In genomic region chr10:118977864-118978263, GRCh38 we compare ENCODE assay signal across 24 cellular contexts.
"Had no signal": no experiment of that assay in that cellular context is flagged by ENCODE, and none has a peak within 500 bp of the region (broad histone marks: within the 10 kb centered on the region; RNA-seq: fewer than 3 reads in every experiment).

No MANE protein-coding gene starts in this region.

- H3K27ac ChIP-seq: epithelial cell of prostate, gastroesophageal sphincter, heart left ventricle, hepatocyte, parathyroid adenoma, sigmoid colon, testis, tibial artery, upper lobe of left lung had no signal

- ATAC-seq: esophagus mucosa; gastroesophageal sphincter; left lobe of liver; natural killer cell treated with Interleukin-12 subunit alpha and Interleukin-12 subunit beta and Interleukin-15 and Interleukin-18, amount 100 ng/mL, for 72 hours; stimulated activated memory B cell treated with anti-CD40 and anti-IgM and Interleukin-4, amounts not matched to agents 10 μg/mL and 1 μg/mL and 100 μg/mL, for 72 hours; stimulated activated naive CD8-positive, alpha-beta T cell treated with anti-CD3 and anti-CD28 coated beads, Interleukin-15, Interleukin-2, amounts not matched to agents 100 U/mL and 50 U/mL, for 24 hours had no signal

- H3K27me3 ChIP-seq: gastroesophageal sphincter, heart left ventricle, hepatocyte, sigmoid colon, testis, upper lobe of left lung had no signal

- H3K4me1 ChIP-seq: gastroesophageal sphincter, heart left ventricle, parathyroid adenoma, sigmoid colon, testis, tibial artery, upper lobe of left lung had no signal

- H3K27ac Mint-ChIP-seq: memory B cell; natural killer cell treated with Interleukin-12 subunit alpha and Interleukin-12 subunit beta and Interleukin-15 and Interleukin-18, amount 100 ng/mL, for 72 hours; progenitor cell of endocrine pancreas; stimulated activated memory B cell treated with anti-CD40 and anti-IgM and Interleukin-4, amounts not matched to agents 10 μg/mL and 1 μg/mL and 100 μg/mL, for 72 hours had no signal

- H3K36me3 Mint-ChIP-seq: natural killer cell treated with Interleukin-12 subunit alpha and Interleukin-12 subunit beta and Interleukin-15 and Interleukin-18, amount 100 ng/mL, for 72 hours; stimulated activated memory B cell treated with anti-CD40 and anti-IgM and Interleukin-4, amounts not matched to agents 10 μg/mL and 1 μg/mL and 100 μg/mL, for 72 hours had no signal

- H3K36me3 ChIP-seq: gastroesophageal sphincter, heart left ventricle, sigmoid colon, tibial artery, upper lobe of left lung had no signal

- H3K9me3 ChIP-seq: testis had no signal

- H3K4me1 Mint-ChIP-seq: memory B cell; stimulated activated memory B cell treated with anti-CD40 and anti-IgM and Interleukin-4, amounts not matched to agents 10 μg/mL and 1 μg/mL and 100 μg/mL, for 72 hours had no signal

- H3K4me3 ChIP-seq: gastroesophageal sphincter, heart left ventricle, hepatocyte, lung, sigmoid colon, testis, tibial artery, upper lobe of left lung had no signal

- H3K4me3 Mint-ChIP-seq: memory B cell; natural killer cell treated with Interleukin-12 subunit alpha and Interleukin-12 subunit beta and Interleukin-15 and Interleukin-18, amount 100 ng/mL, for 72 hours; neural crest cell; stimulated activated memory B cell treated with anti-CD40 and anti-IgM and Interleukin-4, amounts not matched to agents 10 μg/mL and 1 μg/mL and 100 μg/mL, for 72 hours had no signal

- DNase-seq: cortex of kidney; effector CD4-positive, alpha-beta T cell; foreskin fibroblast; heart left ventricle; kidney; sigmoid colon; stimulated activated CD4-positive, alpha-beta T cell treated with anti-CD3 and anti-CD28 coated beads, Interleukin-4, amount 100 ng/mL, for 4 hours; stimulated activated naive CD8-positive, alpha-beta T cell treated with anti-CD3 and anti-CD28 coated beads, Interleukin-15, Interleukin-2, amounts not matched to agents 100 U/mL and 50 U/mL, for 24 hours; substantia nigra; testis had no signal
